13 cellular contexts compared by ENCODE assay signal in the genomic region with DNA sequence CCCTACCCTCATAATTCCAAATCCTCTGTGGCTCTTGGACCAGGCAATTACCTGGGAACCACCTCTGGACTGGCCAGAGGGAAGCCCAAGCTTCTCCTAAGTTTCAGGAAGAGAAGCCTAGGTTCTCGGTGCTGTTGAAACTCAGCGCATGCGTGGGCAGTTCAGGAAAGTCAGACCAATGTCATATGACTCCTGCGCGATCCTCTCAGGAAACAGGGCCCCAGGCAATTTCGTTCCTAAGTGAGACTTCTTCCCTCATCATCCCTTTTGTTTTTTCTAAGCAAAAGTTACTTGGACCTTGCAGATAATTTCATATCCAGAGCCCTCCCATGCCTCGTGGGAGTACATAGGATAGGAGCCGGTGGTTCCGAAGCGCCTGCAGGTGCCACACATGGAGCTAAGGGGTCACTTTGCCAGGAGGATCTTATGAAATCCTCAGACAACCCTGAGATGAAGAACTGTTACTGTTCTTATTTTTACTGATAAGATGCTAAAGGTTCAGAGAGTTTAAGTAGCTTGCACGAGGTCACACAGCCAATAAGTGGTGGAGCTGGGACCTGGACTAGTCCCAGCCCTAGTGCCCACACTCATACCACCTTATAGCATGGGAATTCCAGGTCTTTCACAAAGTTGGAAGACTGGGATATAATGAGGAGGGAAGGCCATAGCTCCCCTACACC.
"Had no signal": no experiment of that assay in that cellular context is flagged by ENCODE, and none has a peak within 500 bp of the region (broad histone marks: within the 10 kb centered on the region; RNA-seq: fewer than 3 reads in every experiment).

No MANE protein-coding gene starts in this region.

- H3K36me3 ChIP-seq: ascending aorta had no signal

- H3K4me3 Mint-ChIP-seq: activated naive CD8-positive, alpha-beta T cell treated with anti-CD3 and anti-CD28 coated beads, Interleukin-2, amount 50 U/mL, for 24 hours; activated T-cell treated with anti-CD3 and anti-CD28 coated beads, Interleukin-2, amount 50 U/mL, for 4 hours; natural killer cell treated with Interleukin-12 subunit alpha and Interleukin-12 subunit beta and Interleukin-15 and Interleukin-18, amount 100 ng/mL, for 72 hours had no signal

- H3K27ac ChIP-seq: epithelial cell of prostate, psoas muscle had no signal

- H3K4me3 ChIP-seq: ascending aorta, psoas muscle had no signal

- H3K27me3 ChIP-seq: ascending aorta had no signal

- DNase-seq: activated CD4-positive, alpha-beta T cell treated with anti-CD3 and anti-CD28 coated beads, Interleukin-2, amount 50 U/mL, for 1 hour; activated gamma-delta T cell treated with Interleukin-2 at 50 U/mL for 16 hours; activated naive CD8-positive, alpha-beta T cell treated with anti-CD3 and anti-CD28 coated beads, Interleukin-2, amount 50 U/mL, for 24 hours; activated T-cell treated with anti-CD3 and anti-CD28 coated beads, Interleukin-2, amount 50 U/mL, for 4 hours; effector CD8-positive, alpha-beta T cell; kidney; occipital lobe; psoas muscle; stimulated activated CD4-positive, alpha-beta T cell treated with anti-CD3 and anti-CD28 coated beads, Interleukin-12 subunit alpha, Interleukin-12 subunit beta, amount 100 ng/mL, for 4 hours; stimulated activated naive CD4-positive, alpha-beta T cell treated with Interleukin-2 at 50 U/mL for 16 hours had no signal

- H3K27ac Mint-ChIP-seq: activated naive CD8-positive, alpha-beta T cell treated with anti-CD3 and anti-CD28 coated beads, Interleukin-2, amount 50 U/mL, for 24 hours; natural killer cell treated with Interleukin-12 subunit alpha and Interleukin-12 subunit beta and Interleukin-15 and Interleukin-18, amount 100 ng/mL, for 72 hours had no signal

- H3K9me3 ChIP-seq: ascending aorta, psoas muscle had no signal

- ATAC-seq: activated naive CD8-positive, alpha-beta T cell treated with anti-CD3 and anti-CD28 coated beads, Interleukin-2, amount 50 U/mL, for 24 hours; activated T-cell treated with anti-CD3 and anti-CD28 coated beads, Interleukin-2, amount 50 U/mL, for 4 hours; natural killer cell treated with Interleukin-12 subunit alpha and Interleukin-12 subunit beta and Interleukin-15 and Interleukin-18, amount 100 ng/mL, for 72 hours; psoas muscle had no signal

- H3K9me3 Mint-ChIP-seq: activated naive CD8-positive, alpha-beta T cell treated with anti-CD3 and anti-CD28 coated beads, Interleukin-2, amount 50 U/mL, for 24 hours; activated T-cell treated with anti-CD3 and anti-CD28 coated beads, Interleukin-2, amount 50 U/mL, for 4 hours; natural killer cell treated with Interleukin-12 subunit alpha and Interleukin-12 subunit beta and Interleukin-15 and Interleukin-18, amount 100 ng/mL, for 72 hours had no signal

- H3K36me3 Mint-ChIP-seq: natural killer cell treated with Interleukin-12 subunit alpha and Interleukin-12 subunit beta and Interleukin-15 and Interleukin-18, amount 100 ng/mL, for 72 hours had no signal
